ENCODE assay signal across 27 cellular contexts in genomic region chr1:42130061-42130460, GRCh38. TPM values are rescaled to one million over a fixed set of nuclear protein-coding genes. Genes with fewer than 3 reads are reported as not detected.
DNase-seq lines count a peak whose midpoint lies in the region; ATAC-seq and TF ChIP-seq lines count a peak whose summit lies in the region.
"Had no signal": no experiment of that assay in that cellular context is flagged by ENCODE, and none has a peak within 500 bp of the region (broad histone marks: within the 10 kb centered on the region; RNA-seq: fewer than 3 reads in every experiment).

No MANE protein-coding gene starts in this region.

- no peak overlapping the region for H4K12ac ChIP-seq in trophoblast cell (ENCODE audit: low read depth, low read length)

- H3K14ac ChIP-seq in trophoblast cell (ENCODE audit: low read length) = no peak overlapping the region

- no CpG with 5 or more reads among the region's 4 CpGs for WGBS in trophoblast cell (ENCODE audit: extremely low coverage, insufficient coverage, insufficient read length)
- 34 to 37% methylated on average over 4 of the region's 4 CpGs for WGBS in thyroid gland, 2 donors
- 97% methylated on average over 4 of the region's 4 CpGs for WGBS in prostate gland

- no peak overlapping the region for H3K23ac ChIP-seq in trophoblast cell (ENCODE audit: low read length)

- no peak overlapping the region for H2BK5ac ChIP-seq in trophoblast cell (ENCODE audit: low read depth, low read length, poor library complexity)

- H2AFZ ChIP-seq in trophoblast cell (ENCODE audit: insufficient read depth, low read length, poor library complexity) = no peak overlapping the region
- no peak overlapping the region for H2AFZ ChIP-seq in Karpas-422 (ENCODE audit: low read length)

- H2BK120ac ChIP-seq in trophoblast cell (ENCODE audit: insufficient read depth, low read length, poor library complexity) = no peak overlapping the region

- TF ChIP-seq CTCF in thyroid gland (IDR thresholded peaks at IDR 0.05) (no peak), omental fat pad (IDR thresholded peaks at IDR 0.05) (no peak), prostate gland (IDR thresholded peaks at IDR 0.05) (no peak)

- no peak overlapping the region for H3K18ac ChIP-seq in trophoblast cell (ENCODE audit: low read length)

- no peaks in the 10 kb centered on the region for H3K27me3 ChIP-seq in trophoblast cell (ENCODE audit: insufficient read depth, low read length)
- H3K27me3 ChIP-seq in thyroid gland = no peaks in the 10 kb centered on the region
- H3K27me3 ChIP-seq in Karpas-422 (ENCODE audit: low read length) = no peaks in the 10 kb centered on the region; the same call in 1 of the 2 replicates
- no peaks in the 10 kb centered on the region for H3K27me3 ChIP-seq in prostate gland (replicated peaks; ENCODE audit: insufficient read depth)
- H3K27me3 ChIP-seq: BE2C, BLaER1 had no signal

- no peaks in the 10 kb centered on the region for H3K79me2 ChIP-seq in trophoblast cell (ENCODE audit: control insufficient read depth, insufficient read depth, low read length, poor library complexity)
- H3K79me2 ChIP-seq in Karpas-422 (ENCODE audit: low read length) = no peaks in the 10 kb centered on the region

- H3K4me2 ChIP-seq in trophoblast cell (ENCODE audit: low read length) (no peak overlapping the region), Karpas-422 (ENCODE audit: low read depth, low read length, poor library complexity, severe bottlenecking) (no peak overlapping the region)
- H3K4me2 ChIP-seq: BLaER1 had no signal

- no peaks in the 10 kb centered on the region for H4K20me1 ChIP-seq in Karpas-422 (ENCODE audit: insufficient read depth, low read depth, low read length)
- H4K20me1 ChIP-seq: BLaER1 had no signal

- no peak overlapping the region for H4K91ac ChIP-seq in trophoblast cell (ENCODE audit: low read depth, low read length)

- H3K9me3 ChIP-seq in trophoblast cell (ENCODE audit: insufficient read depth, low read depth, low read length) (no peaks in the 10 kb centered on the region), thyroid gland (no peaks in the 10 kb centered on the region), Karpas-422 (ENCODE audit: low read length) (no peaks in the 10 kb centered on the region), prostate gland (no peaks in the 10 kb centered on the region)
- H3K9me3 ChIP-seq: BE2C, BLaER1 had no signal

- no peaks in the 10 kb centered on the region for H3K79me1 ChIP-seq in trophoblast cell (ENCODE audit: low read length)

- ATAC-seq in omental fat pad (ENCODE audit: low FRiP score) = no peak
- ATAC-seq: GM12878 had no signal

- H3K4ac ChIP-seq in trophoblast cell (ENCODE audit: low read depth, low read length) = no peak overlapping the region

- H3K36me3 ChIP-seq in trophoblast cell (ENCODE audit: control insufficient read depth in 1 of 2, insufficient read depth in 2 of 2, low read length in 2 of 2) = no peaks in the 10 kb centered on the region
- no peaks in the 10 kb centered on the region for H3K36me3 ChIP-seq in thyroid gland
- H3K36me3 ChIP-seq in Karpas-422 (ENCODE audit: insufficient read depth, low read length) = no peaks in the 10 kb centered on the region
- H3K36me3 ChIP-seq in prostate gland = no peaks in the 10 kb centered on the region
- H3K36me3 ChIP-seq: BE2C, BLaER1 had no signal

- H3K4me1 ChIP-seq in trophoblast cell (ENCODE audit: control insufficient read depth in 1 of 2, insufficient read depth in 2 of 2, low read length in 2 of 2) (peaks cover 0 to 6% of the 10 kb centered on the region in 2 experiments), thyroid gland (peaks cover 21 to 34% of the 10 kb centered on the region in 2 donors), Karpas-422 (ENCODE audit: low read length) (no peaks in the 10 kb centered on the region), prostate gland (replicated peaks) (no peaks in the 10 kb centered on the region)
- H3K4me1 ChIP-seq: BE2C had no signal

- H3K9ac ChIP-seq in trophoblast cell (ENCODE audit: low read length) = no peak overlapping the region
- no peak overlapping the region for H3K9ac ChIP-seq in Karpas-422 (ENCODE audit: low read length)
- H3K9ac ChIP-seq: BLaER1 had no signal

- intact Hi-C loops in thyroid gland (cut with DNase I) = no loop called here
- intact Hi-C loops in prostate gland (cut with DNase I) = no loop called here

- DNase-seq in trophoblast cell (peak; percentile 83 to 91), thyroid gland (peak; percentile 40 to 54), Karpas-422 (no peak), omental fat pad (ENCODE audit: low spot score) (no peak), prostate gland (ENCODE audit: low spot score) (no peak)
- DNase-seq: 8988T; ACHN; BE2C; C1 segment of cervical spinal cord; CD4-positive, alpha-beta memory T cell; CD4-positive, CD25-positive, alpha-beta regulatory T cell; CD8-positive, alpha-beta memory T cell; COR-L47; DMS 273 treated with DMSO at 0.1 percent for 48 hours; DMS153; DMS53; DMS79; DND-41; EL; GDM1 had no signal

- H4K8ac ChIP-seq in trophoblast cell (ENCODE audit: low read depth, low read length) = no peak overlapping the region

- H3K27ac ChIP-seq in trophoblast cell (ENCODE audit: low read depth, low read length) = no peak overlapping the region
- H3K27ac ChIP-seq in thyroid gland = peak overlapping the region in 2 of 3 donors; percentile 6 to 49
- H3K27ac ChIP-seq in Karpas-422 (ENCODE audit: low read length) = no peak overlapping the region
- H3K27ac ChIP-seq in prostate gland = no peak overlapping the region
- H3K27ac ChIP-seq: BLaER1 had no signal

- H3K4me3 ChIP-seq in trophoblast cell (ENCODE audit: low read depth, low read length) (no peak overlapping the region), thyroid gland (replicated peaks in 1 of 3) (no peak overlapping the region), Karpas-422 (ENCODE audit: low read length) (no peak overlapping the region), prostate gland (no peak overlapping the region)
- H3K4me3 ChIP-seq: BLaER1, GM12878 had no signal

- peak in 1 of 2 donors; percentile 30 for TF ChIP-seq POLR2A in thyroid gland (IDR thresholded peaks at IDR 0.05)
- TF ChIP-seq POLR2A in prostate gland (IDR thresholded peaks at IDR 0.05) = no peak

- no peak overlapping the region for H2BK12ac ChIP-seq in trophoblast cell (ENCODE audit: low read length)

- no peak overlapping the region for H2AK5ac ChIP-seq in trophoblast cell (ENCODE audit: low read length)

- H3K9me2 ChIP-seq in Karpas-422 (replicated peaks; ENCODE audit: insufficient read depth, low read length) = no peaks in the 10 kb centered on the region

RNA-seq across cellular contexts. Expression of gene GUCA2B, which starts 23.1 kb away (rescaled TPM):
- polyA plus RNA-seq in trophoblast cell (2013) = not detected in 2 replicates
- total RNA-seq in thyroid gland (not detected), omental fat pad (not detected), prostate gland (not detected)
- not detected in 2 replicates for total RNA-seq in Karpas-422 (2014; rRNA removed; shearing (Covaris generic); ENCODE audit: low replicate concordance)
- total RNA-seq: A673; CD4-positive, alpha-beta memory T cell; CD4-positive, CD25-positive, alpha-beta regulatory T cell; CD8-positive, alpha-beta memory T cell; Daoy; G401; GM12878 had no signal
- polyA plus RNA-seq: AG04450; CD14-positive monocyte; CD4-positive, alpha-beta memory T cell; CD4-positive, CD25-positive, alpha-beta regulatory T cell; CD8-positive, alpha-beta memory T cell; GM12878 had no signal

RNA-seq across cellular contexts. Expression of gene GUCA2A, which starts 34.5 kb away (rescaled TPM):
- 0.82 and 1.6 TPM in 2 replicates for polyA plus RNA-seq in trophoblast cell (2013)
- total RNA-seq in thyroid gland (not detected), omental fat pad (not detected), prostate gland (not detected)
- not detected in 2 replicates for total RNA-seq in Karpas-422 (2014; rRNA removed; shearing (Covaris generic); ENCODE audit: low replicate concordance)
- total RNA-seq: A673; CD4-positive, alpha-beta memory T cell; CD4-positive, CD25-positive, alpha-beta regulatory T cell; CD8-positive, alpha-beta memory T cell; Daoy; G401; GM12878 had no signal
- polyA plus RNA-seq: AG04450; CD14-positive monocyte; CD4-positive, alpha-beta memory T cell; CD4-positive, CD25-positive, alpha-beta regulatory T cell; CD8-positive, alpha-beta memory T cell; GM12878 had no signal

Comparison
In these comparisons a context has a peak if more than half of its experiments do, and no peak if none do; other contexts are left out.
1. DNase-seq: peak in trophoblast cell (2 of 2) and thyroid gland (2 of 2); none in Karpas-422 (single experiment), omental fat pad (single experiment) and prostate gland (single experiment).
2. H3K27ac ChIP-seq: peak in thyroid gland (2 of 3); none in trophoblast cell (single experiment), Karpas-422 (single experiment) and prostate gland (0 of 2).